ENCODE assay signal across 28 cellular contexts in the genomic region with DNA sequence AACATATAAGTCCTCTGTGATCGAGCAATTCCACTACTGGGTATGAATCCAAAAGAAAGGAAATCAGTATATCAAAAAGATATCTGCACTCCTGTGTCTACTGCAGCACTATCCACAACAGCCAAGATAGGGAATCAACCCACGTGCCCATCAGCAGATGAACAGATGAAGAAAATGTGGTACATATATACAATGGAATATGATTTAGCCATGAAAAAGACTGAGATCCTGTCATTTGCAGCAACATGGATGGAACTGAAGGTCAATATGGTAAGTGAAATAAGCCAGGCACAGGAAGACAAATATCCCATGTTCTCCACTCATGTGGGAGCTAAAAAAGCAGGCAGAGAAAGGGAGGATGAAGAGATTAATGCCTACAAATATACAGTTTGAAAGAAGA.
"Had no signal": no experiment of that assay in that cellular context is flagged by ENCODE, and none has a peak within 500 bp of the region (broad histone marks: within the 10 kb centered on the region; RNA-seq: fewer than 3 reads in every experiment).

No MANE protein-coding gene starts in this region.

- H3K4me3 ChIP-seq: neural progenitor cell, ovary, right lobe of liver, sigmoid colon, stomach, thoracic aorta, thyroid gland, tibial nerve, upper lobe of left lung, vagina had no signal

- H3K4me1 ChIP-seq: sigmoid colon, thyroid gland, tibial nerve, vagina had no signal

- H3K4me3 Mint-ChIP-seq: natural killer cell; nephron; neural progenitor cell; stimulated activated effector memory CD8-positive, alpha-beta T cell treated with anti-CD3 and anti-CD28 coated beads, Interleukin-12 subunit alpha, Interleukin-12 subunit beta, amount 100 ng/mL, for 72 hours; stimulated activated naive B cell treated with anti-CD40 and anti-IgM and Interleukin-4, amounts not matched to agents 10 μg/mL and 1 μg/mL and 100 μg/mL, for 72 hours; stimulated activated naive CD8-positive, alpha-beta T cell treated with anti-CD3 and anti-CD28 coated beads, Interleukin-15, Interleukin-2, amounts not matched to agents 100 ng/mL and 50 ng/mL, for 24 hours had no signal

- H3K27me3 Mint-ChIP-seq: progenitor cell of endocrine pancreas; stimulated activated naive B cell treated with anti-CD40 and anti-IgM and Interleukin-4, amounts not matched to agents 10 μg/mL and 1 μg/mL and 100 μg/mL, for 72 hours; stimulated activated naive CD8-positive, alpha-beta T cell treated with anti-CD3 and anti-CD28 coated beads, Interleukin-15, Interleukin-2, amounts not matched to agents 100 ng/mL and 50 ng/mL, for 24 hours had no signal

- H3K4me1 Mint-ChIP-seq: stimulated activated effector memory CD8-positive, alpha-beta T cell treated with anti-CD3 and anti-CD28 coated beads, Interleukin-12 subunit alpha, Interleukin-12 subunit beta, amount 100 ng/mL, for 72 hours; stimulated activated naive B cell treated with anti-CD40 and anti-IgM and Interleukin-4, amounts not matched to agents 10 μg/mL and 1 μg/mL and 100 μg/mL, for 72 hours had no signal

- H3K79me2 ChIP-seq: parathyroid adenoma had no signal

- H2AFZ ChIP-seq: neural progenitor cell, parathyroid adenoma had no signal

- H3K4me2 ChIP-seq: neural progenitor cell had no signal

- H3K9me3 ChIP-seq: ovary, right lobe of liver, sigmoid colon, stomach, thoracic aorta, thyroid gland, tibial nerve, upper lobe of left lung, vagina had no signal

- DNase-seq: natural killer cell; occipital lobe; ovary; posterior cingulate gyrus; retina; right cardiac atrium; right lobe of liver; sigmoid colon; small intestine; stimulated activated CD4-positive, alpha-beta T cell treated with anti-CD3 and anti-CD28 coated beads, Interleukin-15, amount 100 ng/mL, for 24 hours; stimulated activated CD4-positive, alpha-beta T cell treated with anti-CD3 and anti-CD28 coated beads, Interleukin-2, amount 100 ng/mL, for 24 hours; stimulated activated CD4-positive, alpha-beta T cell treated with anti-CD3 and anti-CD28 coated beads, Interleukin-2, amount 100 ng/mL, for 48 hours; stimulated activated CD4-positive, alpha-beta T cell treated with anti-CD3 and anti-CD28 coated beads, Interleukin-4, amount 100 ng/mL, for 24 hours; stimulated activated naive B cell treated with anti-CD40 and anti-IgM and Interleukin-4, amounts not matched to agents 10 μg/mL and 1 μg/mL and 100 μg/mL, for 72 hours; stimulated activated naive CD4-positive, alpha-beta T cell treated with Interleukin-2 at 50 U/mL for 16 hours; stomach; thyroid gland; trophoblast cell; upper lobe of left lung had no signal

- H3K27ac Mint-ChIP-seq: natural killer cell; nephron; neural progenitor cell; progenitor cell of endocrine pancreas; stimulated activated effector memory CD8-positive, alpha-beta T cell treated with anti-CD3 and anti-CD28 coated beads, Interleukin-12 subunit alpha, Interleukin-12 subunit beta, amount 100 ng/mL, for 72 hours; stimulated activated naive B cell treated with anti-CD40 and anti-IgM and Interleukin-4, amounts not matched to agents 10 μg/mL and 1 μg/mL and 100 μg/mL, for 72 hours; stimulated activated naive CD8-positive, alpha-beta T cell treated with anti-CD3 and anti-CD28 coated beads, Interleukin-15, Interleukin-2, amounts not matched to agents 100 ng/mL and 50 ng/mL, for 24 hours had no signal

- H3K27me3 ChIP-seq: neural progenitor cell, ovary, right lobe of liver, sigmoid colon, stomach, thyroid gland, tibial nerve, upper lobe of left lung, vagina had no signal

- ATAC-seq: natural killer cell; stimulated activated effector memory CD8-positive, alpha-beta T cell treated with anti-CD3 and anti-CD28 coated beads, Interleukin-12 subunit alpha, Interleukin-12 subunit beta, amount 100 ng/mL, for 72 hours; stimulated activated naive B cell treated with anti-CD40 and anti-IgM and Interleukin-4, amounts not matched to agents 10 μg/mL and 1 μg/mL and 100 μg/mL, for 72 hours had no signal

- H3K36me3 ChIP-seq: neural progenitor cell, ovary had no signal

- H3K9ac ChIP-seq: neural progenitor cell, parathyroid adenoma had no signal

- H3K27ac ChIP-seq: neural progenitor cell, ovary, parathyroid adenoma, right lobe of liver, sigmoid colon, stomach, thoracic aorta, thyroid gland, tibial nerve, upper lobe of left lung, vagina had no signal

- H3K9me3 Mint-ChIP-seq: natural killer cell; nephron; neural progenitor cell; stimulated activated effector memory CD8-positive, alpha-beta T cell treated with anti-CD3 and anti-CD28 coated beads, Interleukin-12 subunit alpha, Interleukin-12 subunit beta, amount 100 ng/mL, for 72 hours; stimulated activated naive CD8-positive, alpha-beta T cell treated with anti-CD3 and anti-CD28 coated beads, Interleukin-15, Interleukin-2, amounts not matched to agents 100 ng/mL and 50 ng/mL, for 24 hours had no signal
